20 cellular contexts compared by ENCODE assay signal in the genomic region with DNA sequence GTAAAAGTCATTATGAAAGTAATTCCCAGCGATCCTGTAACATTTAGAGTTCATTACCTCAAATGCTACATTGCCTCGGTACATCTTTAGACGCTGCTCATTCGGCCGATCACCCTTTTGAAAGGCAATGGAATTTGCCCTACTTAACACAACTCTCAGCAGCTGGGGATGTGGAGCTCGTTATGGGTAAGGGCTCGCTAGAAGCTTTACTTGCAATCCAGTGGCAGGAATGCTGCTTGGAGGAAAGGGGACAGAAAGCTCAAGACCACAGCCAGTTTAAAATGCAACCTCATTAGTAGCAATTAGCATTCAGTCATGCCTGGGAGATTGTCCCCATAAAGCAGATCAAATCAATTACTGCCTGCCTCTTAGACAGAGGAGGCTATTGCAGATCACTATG.
"Had no signal": no experiment of that assay in that cellular context is flagged by ENCODE, and none has a peak within 500 bp of the region (broad histone marks: within the 10 kb centered on the region; RNA-seq: fewer than 3 reads in every experiment).

No MANE protein-coding gene starts in this region.

- H3K36me3 ChIP-seq: adrenal gland, left ventricle myocardium inferior, transverse colon, uterus, WERI-Rb-1 had no signal

- H3K4me2 ChIP-seq: hepatocyte had no signal

- H3K27me3 ChIP-seq: foreskin keratinocyte, hepatocyte, transverse colon, uterus had no signal

- H3K4me1 ChIP-seq: adrenal gland, foreskin keratinocyte, left ventricle myocardium inferior, transverse colon, uterus had no signal

- ATAC-seq: activated naive CD4-positive, alpha-beta T cell treated with anti-CD3 and anti-CD28 coated beads, Interleukin-2, amount 50 U/mL, for 72 hours; foreskin keratinocyte; natural killer cell treated with Interleukin-12 subunit alpha and Interleukin-12 subunit beta and Interleukin-15 and Interleukin-18, amount 100 ng/mL, for 72 hours had no signal

- H3K27ac ChIP-seq: adrenal gland, dorsolateral prefrontal cortex, foreskin keratinocyte, hepatocyte, left ventricle myocardium inferior, transverse colon, uterus, WERI-Rb-1 had no signal

- H3K4me1 Mint-ChIP-seq: memory B cell had no signal

- H3K27ac Mint-ChIP-seq: activated naive CD4-positive, alpha-beta T cell treated with anti-CD3 and anti-CD28 coated beads, Interleukin-2, amount 50 U/mL, for 72 hours; activated T-helper 1 cell treated with anti-CD3 and anti-CD28 coated beads, Interleukin-12 subunit alpha, Interleukin-12 subunit beta, Interleukin-2, Interleukin-4 antibody, amounts not matched to agents 30 ng/mL and 10 ng/mL and 1 ng/mL, durations not matched to agents 14 hours and 24 hours and 36 hours; memory B cell; natural killer cell treated with Interleukin-12 subunit alpha and Interleukin-12 subunit beta and Interleukin-15 and Interleukin-18, amount 100 ng/mL, for 72 hours; stimulated activated naive CD8-positive, alpha-beta T cell treated with anti-CD3 and anti-CD28 coated beads, Interleukin-15, Interleukin-2, amounts not matched to agents 100 ng/mL and 50 ng/mL, for 24 hours had no signal

- DNase-seq: activated CD4-positive, alpha-beta T cell treated with anti-CD3 and anti-CD28 coated beads, Interleukin-2, amount 50 U/mL, for 48 hours; activated gamma-delta T cell treated with Interleukin-2 at 50 U/mL for 16 hours; adrenal gland; central memory CD4-positive, alpha-beta T cell; dorsolateral prefrontal cortex; foreskin keratinocyte; left ventricle myocardium inferior; nucleus accumbens; posterior cingulate gyrus; SW 1271; T-helper 2 cell; transverse colon; uterus; WERI-Rb-1 had no signal

- H3K79me2 ChIP-seq: hepatocyte had no signal

- H3K4me3 Mint-ChIP-seq: activated T-helper 1 cell treated with anti-CD3 and anti-CD28 coated beads, Interleukin-12 subunit alpha, Interleukin-12 subunit beta, Interleukin-2, Interleukin-4 antibody, amounts not matched to agents 30 ng/mL and 10 ng/mL and 1 ng/mL, durations not matched to agents 14 hours and 24 hours and 36 hours; memory B cell; natural killer cell treated with Interleukin-12 subunit alpha and Interleukin-12 subunit beta and Interleukin-15 and Interleukin-18, amount 100 ng/mL, for 72 hours; stimulated activated naive CD8-positive, alpha-beta T cell treated with anti-CD3 and anti-CD28 coated beads, Interleukin-15, Interleukin-2, amounts not matched to agents 100 ng/mL and 50 ng/mL, for 24 hours had no signal

- H3K9me3 Mint-ChIP-seq: activated T-helper 1 cell treated with anti-CD3 and anti-CD28 coated beads, Interleukin-12 subunit alpha, Interleukin-12 subunit beta, Interleukin-2, Interleukin-4 antibody, amounts not matched to agents 30 ng/mL and 10 ng/mL and 1 ng/mL, durations not matched to agents 14 hours and 24 hours and 36 hours; stimulated activated naive CD8-positive, alpha-beta T cell treated with anti-CD3 and anti-CD28 coated beads, Interleukin-15, Interleukin-2, amounts not matched to agents 100 ng/mL and 50 ng/mL, for 24 hours had no signal

- H3K27me3 Mint-ChIP-seq: memory B cell; natural killer cell treated with Interleukin-12 subunit alpha and Interleukin-12 subunit beta and Interleukin-15 and Interleukin-18, amount 100 ng/mL, for 72 hours; stimulated activated naive CD8-positive, alpha-beta T cell treated with anti-CD3 and anti-CD28 coated beads, Interleukin-15, Interleukin-2, amounts not matched to agents 100 ng/mL and 50 ng/mL, for 24 hours had no signal

- H3K4me3 ChIP-seq: adrenal gland, dorsolateral prefrontal cortex, hepatocyte, left ventricle myocardium inferior, transverse colon, uterus had no signal

- H3K9me3 ChIP-seq: adrenal gland, left ventricle myocardium inferior, transverse colon, uterus had no signal

- H3K36me3 Mint-ChIP-seq: activated naive CD4-positive, alpha-beta T cell treated with anti-CD3 and anti-CD28 coated beads, Interleukin-2, amount 50 U/mL, for 72 hours; memory B cell; natural killer cell treated with Interleukin-12 subunit alpha and Interleukin-12 subunit beta and Interleukin-15 and Interleukin-18, amount 100 ng/mL, for 72 hours had no signal
